In the genomic region with DNA sequence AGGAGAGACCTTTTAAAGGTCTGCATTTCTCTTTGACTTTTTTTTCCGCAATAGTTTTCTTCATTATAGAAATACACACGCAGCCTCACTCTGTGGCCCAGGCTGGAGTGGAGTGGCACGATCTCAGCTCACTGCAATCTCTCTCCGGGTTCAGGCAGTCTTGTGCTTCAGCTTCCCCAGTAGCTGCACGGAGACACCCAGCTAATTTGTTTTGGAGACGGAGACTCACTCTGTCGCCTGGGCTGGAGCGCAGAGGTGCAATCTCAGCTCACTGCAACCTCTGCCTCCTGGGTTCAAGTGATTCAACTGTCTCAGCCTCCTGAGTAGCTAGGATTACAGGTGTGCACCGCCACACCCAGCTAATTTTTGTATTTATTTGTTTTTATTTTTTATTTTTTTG, we compare ENCODE assay signal across 12 cellular contexts. TPM values are rescaled to one million over a fixed set of nuclear protein-coding genes. Genes with fewer than 3 reads are reported as not detected.
A peak's percentile ranks its signal among the peaks of the same experiment; 100 is the strongest.
DNase-seq lines count a peak whose midpoint lies in the region; FAIRE-seq and TF ChIP-seq lines count a peak whose summit lies in the region.
"Had no signal": no experiment of that assay in that cellular context is flagged by ENCODE, and none has a peak within 500 bp of the region (broad histone marks: within the 10 kb centered on the region; RNA-seq: fewer than 3 reads in every experiment).

No MANE protein-coding gene starts in this region.

- H3K79me1 ChIP-seq in H1 (ENCODE audit: low read depth, low read length): no peaks in the 10 kb centered on the region

- no peak overlapping the region for H2BK120ac ChIP-seq in H1 (replicated peaks; ENCODE audit: low read depth, low read length)

- no peak for DNase-seq in activated CD4-positive, alpha-beta T cell treated with anti-CD3 and anti-CD28 coated beads, Interleukin-2, amount 10 ng/mL, durations not matched to agents 7 days and 5 days
- DNase-seq in activated CD4-positive, alpha-beta T cell treated with anti-CD3 and anti-CD28 coated beads, Interleukin-2, amount 50 U/mL, for 1 hour: no peak
- no peak for DNase-seq in H1 (ENCODE audit: low read depth in 1 of 2, low spot score in 2 of 2)
- DNase-seq in sigmoid colon: no peak
- no peak for DNase-seq in ascending aorta (ENCODE audit: low spot score in 2 of 2)
- DNase-seq in ureter (ENCODE audit: low spot score): no peak
- DNase-seq in activated gamma-delta T cell treated with Interleukin-2 at 50 U/mL for 16 hours: no peak
- DNase-seq: HCEC 1CT, mesendoderm, NCI-H524, substantia nigra had no signal

- no peak overlapping the region for H3K27ac ChIP-seq in OCI-LY3 (ENCODE audit: low read length)
- no peak overlapping the region for H3K27ac ChIP-seq in H1 (ENCODE audit: low read depth, low read length)
- H3K27ac ChIP-seq in sigmoid colon: peak overlapping the region in 3 of 4 donors; percentile 95 to 100 (median 99)
- H3K27ac ChIP-seq in ascending aorta: no peak overlapping the region

- peaks cover 2% of the 10 kb centered on the region for H3K36me3 Mint-ChIP-seq in activated CD4-positive, alpha-beta T cell treated with anti-CD3 and anti-CD28 coated beads, Interleukin-2, amount 10 ng/mL, durations not matched to agents 7 days and 5 days (ENCODE audit: low read depth)

- H3K4me1 ChIP-seq in OCI-LY3 (ENCODE audit: low read length): peaks cover 34% of the 10 kb centered on the region
- H3K4me1 ChIP-seq in H1 (replicated peaks in 1 of 4; ENCODE audit: control insufficient read depth in 3 of 4, insufficient read depth in 4 of 4, low read length in 3 of 4): peaks cover 4 to 23% (median 18%) of the 10 kb centered on the region in 4 experiments
- H3K4me1 ChIP-seq in sigmoid colon: peaks cover 0 to 62% (median 51%) of the 10 kb centered on the region in 4 donors
- peaks cover 12 to 30% of the 10 kb centered on the region in 2 donors for H3K4me1 ChIP-seq in ascending aorta

- no peak overlapping the region for H3K18ac ChIP-seq in H1 (ENCODE audit: extremely low read depth, low read length)

- H3K23ac ChIP-seq in H1 (ENCODE audit: insufficient read length): no peak overlapping the region

- H4K5ac ChIP-seq in H1 (ENCODE audit: insufficient read length, low read depth, low read length): no peak overlapping the region

- H3K27me3 ChIP-seq in OCI-LY3 (ENCODE audit: low read depth, low read length): no peaks in the 10 kb centered on the region
- no peaks in the 10 kb centered on the region for H3K27me3 ChIP-seq in H1 (replicated peaks in 1 of 4; ENCODE audit: control insufficient read depth in 3 of 4, extremely low read depth in 1 of 4, insufficient read depth in 3 of 4, low read length in 3 of 4)
- H3K27me3 ChIP-seq in sigmoid colon: no peaks in the 10 kb centered on the region
- no peaks in the 10 kb centered on the region for H3K27me3 ChIP-seq in ascending aorta

- no peak for TF ChIP-seq RAD21 in H1 (IDR thresholded peaks at IDR 0.05 in 1 of 2, conservative IDR thresholded peaks at IDR 0.05 in 1 of 2; ENCODE audit: low read depth in 2 of 2, low read length in 2 of 2)

- H3K9me3 ChIP-seq in OCI-LY3 (ENCODE audit: insufficient read depth, low read length) (no peaks in the 10 kb centered on the region), H1 (ENCODE audit: insufficient read depth in 2 of 2, low read depth in 1 of 2, low read length in 1 of 2) (no peaks in the 10 kb centered on the region), sigmoid colon (no peaks in the 10 kb centered on the region), ascending aorta (no peaks in the 10 kb centered on the region)

- TF ChIP-seq CTCF in OCI-LY3 (IDR thresholded peaks at IDR 0.05; ENCODE audit: low read depth, low read length) (no peak), H1 (IDR thresholded peaks at IDR 0.05; ENCODE audit: control extremely low read depth in 1 of 3, insufficient read depth in 1 of 3, low read depth in 1 of 3, low read length in 3 of 3) (no peak), sigmoid colon (IDR thresholded peaks at IDR 0.05) (no peak), ascending aorta (IDR thresholded peaks at IDR 0.05) (no peak)

- FAIRE-seq in H1 (lab: Jason Lieb, UNC): no peak

- H3K79me2 ChIP-seq in OCI-LY3 (ENCODE audit: low read length) (peaks cover 24% of the 10 kb centered on the region; the same call in 1 of the 2 replicates), H1 (ENCODE audit: control insufficient read depth in 1 of 2, insufficient read depth in 2 of 2, low read length in 2 of 2) (no peaks in the 10 kb centered on the region)

- H4K8ac ChIP-seq in H1 (ENCODE audit: extremely low read depth, insufficient read depth, low read length): no peak overlapping the region; the same call in 1 of the 2 replicates

- H2BK20ac ChIP-seq in H1 (ENCODE audit: low read length): no peak overlapping the region

- TF ChIP-seq EP300 in H1 (IDR thresholded peaks at IDR 0.05; ENCODE audit: borderline replicate concordance in 1 of 2, low read depth in 2 of 2, low read length in 2 of 2) (no peak), sigmoid colon (IDR thresholded peaks at IDR 0.05) (no peak)

- H2AFZ ChIP-seq in OCI-LY3 (ENCODE audit: low read depth, low read length): no peak overlapping the region
- no peak overlapping the region for H2AFZ ChIP-seq in H1 (ENCODE audit: low read length)

- CTCF ChIA-PET in activated CD4-positive, alpha-beta T cell treated with anti-CD3 and anti-CD28 coated beads, Interleukin-2, amount 10 ng/mL, durations not matched to agents 7 days and 5 days (lab: Charles Lee): interaction anchor here (1.1 kb wide), 2 partner anchors 15 to 23 kb away, joined by 3 read pairs; no protein-coding TSS in a partner anchor
- CTCF ChIA-PET in H1 (lab: Charles Lee; ENCODE audit: partially characterized antibody): interaction anchor here (0.6 to 2.0 kb wide), 10 partner anchors 11 to 133 kb away, joined by 3 to 7 read pairs (median 4); a partner anchor contains a TSS

- H3K14ac ChIP-seq in H1 (ENCODE audit: insufficient read length): no peak overlapping the region

- peak overlapping the region; percentile 63; the same call in 1 of the 2 replicates for H2BK12ac ChIP-seq in H1 (ENCODE audit: low read depth, low read length)

- H2BK5ac ChIP-seq in H1 (ENCODE audit: low read depth, low read length): no peak overlapping the region

- no peak overlapping the region for H3K56ac ChIP-seq in H1 (replicated peaks; ENCODE audit: insufficient read length, low read depth, low read length)

- peak overlapping the region; percentile 90; the same call in 1 of the 2 replicates for H2AK5ac ChIP-seq in H1 (ENCODE audit: low read depth, low read length)

- H3K27me3 Mint-ChIP-seq in activated CD4-positive, alpha-beta T cell treated with anti-CD3 and anti-CD28 coated beads, Interleukin-2, amount 10 ng/mL, durations not matched to agents 7 days and 5 days: no peaks in the 10 kb centered on the region

- no peaks in the 10 kb centered on the region for H3K9me3 Mint-ChIP-seq in activated CD4-positive, alpha-beta T cell treated with anti-CD3 and anti-CD28 coated beads, Interleukin-2, amount 10 ng/mL, durations not matched to agents 7 days and 5 days

- H3K4me3 Mint-ChIP-seq in activated CD4-positive, alpha-beta T cell treated with anti-CD3 and anti-CD28 coated beads, Interleukin-2, amount 10 ng/mL, durations not matched to agents 7 days and 5 days: peak overlapping the region; percentile 92

- no peaks in the 10 kb centered on the region for H3K36me3 ChIP-seq in OCI-LY3 (replicated peaks; ENCODE audit: low read depth, low read length)
- no peaks in the 10 kb centered on the region for H3K36me3 ChIP-seq in H1 (ENCODE audit: control insufficient read depth in 2 of 4, insufficient read depth in 4 of 4, low read length in 3 of 4)
- H3K36me3 ChIP-seq in sigmoid colon: no peaks in the 10 kb centered on the region
- no peaks in the 10 kb centered on the region for H3K36me3 ChIP-seq in ascending aorta

- H3K9ac ChIP-seq in OCI-LY3 (ENCODE audit: low read length) (no peak overlapping the region), H1 (replicated peaks in 1 of 4; ENCODE audit: extremely low read depth in 1 of 4, low read depth in 3 of 4, low read length in 3 of 4) (no peak overlapping the region)

- H4K20me1 ChIP-seq in OCI-LY3 (ENCODE audit: insufficient read depth, low read length): no peaks in the 10 kb centered on the region
- no peaks in the 10 kb centered on the region for H4K20me1 ChIP-seq in H1 (replicated peaks in 1 of 2; ENCODE audit: control insufficient read depth in 1 of 2, insufficient read depth in 2 of 2, low read length in 2 of 2)

- H3K4ac ChIP-seq in H1 (replicated peaks; ENCODE audit: insufficient read length, low read depth, low read length): no peak overlapping the region

- H2BK15ac ChIP-seq in H1 (ENCODE audit: low read length): no peak overlapping the region

- 91% methylated on average over 9 of the region's 9 CpGs; no CpG with 5 or more reads in 1 of the 2 experiments for WGBS in H1 (ENCODE audit: extremely low coverage in 1 of 2, insufficient coverage in 1 of 2, insufficient read length in 1 of 2, insufficient replicate concordance in 2 of 2, low coverage in 1 of 2, low lambda C conversion rate in 2 of 2, missing lambda C conversion rate in 1 of 2), 2 experiments
- 92 to 93% methylated on average over 9 of the region's 9 CpGs for WGBS in sigmoid colon, 2 donors

- H3K4me3 ChIP-seq in OCI-LY3 (ENCODE audit: low read length) (peak overlapping the region; percentile 89), H1 (ENCODE audit: extremely low read depth in 1 of 4, insufficient read depth in 2 of 4, low read depth in 3 of 4, low read length in 4 of 4) (no peak overlapping the region), sigmoid colon (no peak overlapping the region), ascending aorta (no peak overlapping the region)

- peaks cover 33% of the 10 kb centered on the region for H3K4me1 Mint-ChIP-seq in activated CD4-positive, alpha-beta T cell treated with anti-CD3 and anti-CD28 coated beads, Interleukin-2, amount 10 ng/mL, durations not matched to agents 7 days and 5 days

- POLR2A ChIA-PET in activated CD4-positive, alpha-beta T cell treated with anti-CD3 and anti-CD28 coated beads, Interleukin-2, amount 10 ng/mL, durations not matched to agents 7 days and 5 days (lab: Charles Lee): no interaction called here
- POLR2A ChIA-PET in H1 (lab: Charles Lee; ENCODE audit: partially characterized antibody): interaction anchor here (1.3 to 6.9 kb wide), 5 partner anchors 11 to 135 kb away, joined by 3 to 74 read pairs (median 3); a partner anchor contains a TSS

- H3K4me2 ChIP-seq in OCI-LY3 (ENCODE audit: low read length) (peak overlapping the region; percentile 95), H1 (ENCODE audit: insufficient read depth in 1 of 2, low read depth in 2 of 2, low read length in 2 of 2) (peak overlapping the region in 1 of 2 experiments; percentile 76; a peak in 1 of 4 replicates)

- no peak overlapping the region for H4K91ac ChIP-seq in H1 (replicated peaks; ENCODE audit: insufficient read length, low read length)

- intact Hi-C loops in sigmoid colon (cut with DNase I) (no loop called here), ascending aorta (cut with DNase I) (no loop called here)

- H3K23me2 ChIP-seq in H1 (ENCODE audit: low read depth, low read length): peaks cover 5% of the 10 kb centered on the region; the same call in 1 of the 2 replicates

- H3K27ac Mint-ChIP-seq in activated CD4-positive, alpha-beta T cell treated with anti-CD3 and anti-CD28 coated beads, Interleukin-2, amount 10 ng/mL, durations not matched to agents 7 days and 5 days: peak overlapping the region; percentile 93

- no peak for TF ChIP-seq POLR2A in H1 (IDR thresholded peaks at IDR 0.05; ENCODE audit: control extremely low read depth in 1 of 2, low read depth in 2 of 2, low read length in 2 of 2)
- no peak for TF ChIP-seq POLR2A in sigmoid colon (IDR thresholded peaks at IDR 0.05)

RNA-seq across cellular contexts. Expression of a gene that starts 11.7 kb away (rescaled TPM):
- 100 to 1,000 TPM; 198 to 228 TPM for total RNA-seq in activated CD4-positive, alpha-beta T cell treated with anti-CD3 and anti-CD28 coated beads, Interleukin-2, amount 10 ng/mL, durations not matched to agents 7 days and 5 days
- total RNA-seq in H1 (2021; fragmentation: NEBNext Ultra II Directional; extraction: Animal tissue kit (Norgen Biotek cat#: 25700)): 163 and 174 TPM in 2 replicates
- 166 and 200 TPM in 2 replicates for polyA plus RNA-seq in H1 (2011; rRNA removed)
- 102 TPM for polyA plus RNA-seq in H1 (2011; cell fraction: cytosol; rRNA removed)
- polyA plus RNA-seq in H1 (2011; cell fraction: nucleus; rRNA removed): 175 TPM
- 78.8 to 121 TPM (median 107 TPM) in 4 replicates for polyA plus RNA-seq in H1 (2012, experiment 1 of 2)
- 103 TPM for polyA plus RNA-seq in H1 (2012, experiment 2 of 2)
- polyA plus RNA-seq in H1 (2013, experiment 1 of 2): 122 TPM
- polyA plus RNA-seq in H1 (2013, experiment 2 of 2): 125 TPM
- polyA minus RNA-seq in H1 (2011; rRNA and poly(A)+ RNA removed): 66.6 and 68.9 TPM in 2 replicates
- polyA minus RNA-seq in H1 (2011; cell fraction: cytosol; rRNA and poly(A)+ RNA removed): 116 TPM
- 61.1 TPM for polyA minus RNA-seq in H1 (2011; cell fraction: nucleus; rRNA and poly(A)+ RNA removed)
- total RNA-seq in sigmoid colon: 100 to 1,000 TPM in 3 of 4 donors, 10 to 100 TPM in 1; 83.1 to 124 (median 107) TPM
- polyA plus RNA-seq in sigmoid colon: 100 to 1,000 TPM; 121 to 157 (median 129) TPM
- total RNA-seq in ascending aorta: 228 TPM
- total RNA-seq in ureter: 151 TPM

RNA-seq across cellular contexts. Expression of a gene that starts 33.4 kb away (rescaled TPM):
- 100 to 1,000 TPM; 217 to 239 TPM for total RNA-seq in activated CD4-positive, alpha-beta T cell treated with anti-CD3 and anti-CD28 coated beads, Interleukin-2, amount 10 ng/mL, durations not matched to agents 7 days and 5 days
- 9.2 and 9.8 TPM in 2 replicates for total RNA-seq in H1 (2021; fragmentation: NEBNext Ultra II Directional; extraction: Animal tissue kit (Norgen Biotek cat#: 25700))
- polyA plus RNA-seq in H1 (2011; rRNA removed) (9.6 and 10.2 TPM in 2 replicates), sigmoid colon (10 to 100 TPM; 14.4 to 36.1 (median 14.6) TPM)
- 5.2 TPM for polyA plus RNA-seq in H1 (2011; cell fraction: cytosol; rRNA removed)
- 8.1 TPM for polyA plus RNA-seq in H1 (2011; cell fraction: nucleus; rRNA removed)
- 5.2 to 7.4 TPM (median 7.0 TPM) in 4 replicates for polyA plus RNA-seq in H1 (2012, experiment 1 of 2)
- 5.2 TPM for polyA plus RNA-seq in H1 (2012, experiment 2 of 2)
- 7.2 TPM for polyA plus RNA-seq in H1 (2013, experiment 1 of 2)
- polyA plus RNA-seq in H1 (2013, experiment 2 of 2): 7.5 TPM
- polyA minus RNA-seq in H1 (2011; rRNA and poly(A)+ RNA removed): 6.6 and 8.8 TPM in 2 replicates
- polyA minus RNA-seq in H1 (2011; cell fraction: cytosol; rRNA and poly(A)+ RNA removed): 7.0 TPM
- polyA minus RNA-seq in H1 (2011; cell fraction: nucleus; rRNA and poly(A)+ RNA removed): 3.3 TPM
- total RNA-seq in sigmoid colon (10 to 100 TPM; 25.7 to 65.4 (median 32.0) TPM), ascending aorta (44.4 TPM), ureter (51.0 TPM)

RNA-seq across cellular contexts. Expression of a gene that starts 33.9 kb away (rescaled TPM):
- 1 to 10 TPM; 7.5 to 9.9 TPM for total RNA-seq in activated CD4-positive, alpha-beta T cell treated with anti-CD3 and anti-CD28 coated beads, Interleukin-2, amount 10 ng/mL, durations not matched to agents 7 days and 5 days
- total RNA-seq in H1 (2021; fragmentation: NEBNext Ultra II Directional; extraction: Animal tissue kit (Norgen Biotek cat#: 25700)): 1.3 and 1.8 TPM in 2 replicates
- polyA plus RNA-seq in H1 (2011; rRNA removed) (1.9 and 2.3 TPM in 2 replicates), sigmoid colon (1 to 10 TPM; 2.4 to 8.5 (median 3.5) TPM)
- 2.3 TPM for polyA plus RNA-seq in H1 (2011; cell fraction: cytosol; rRNA removed)
- 12.4 TPM for polyA plus RNA-seq in H1 (2011; cell fraction: nucleus; rRNA removed)
- polyA plus RNA-seq in H1 (2012, experiment 1 of 2): 0.54 to 2.7 TPM (median 2.0 TPM) in 4 replicates
- 1.1 TPM for polyA plus RNA-seq in H1 (2012, experiment 2 of 2)
- polyA plus RNA-seq in H1 (2013, experiment 1 of 2): 0.95 TPM
- 0.75 TPM for polyA plus RNA-seq in H1 (2013, experiment 2 of 2)
- polyA minus RNA-seq in H1 (2011; rRNA and poly(A)+ RNA removed): 0.47 TPM in 1 of 2 replicates, not detected in the other
- 1.5 TPM for polyA minus RNA-seq in H1 (2011; cell fraction: cytosol; rRNA and poly(A)+ RNA removed)
- 2.4 TPM for polyA minus RNA-seq in H1 (2011; cell fraction: nucleus; rRNA and poly(A)+ RNA removed)
- total RNA-seq in sigmoid colon (1 to 10 TPM; 2.3 to 6.0 (median 4.6) TPM), ascending aorta (not detected), ureter (5.9 TPM)

RNA-seq across cellular contexts. Expression of a gene that starts 47.3 kb away (rescaled TPM):
- 10 to 100 TPM; 61.3 to 66.3 TPM for total RNA-seq in activated CD4-positive, alpha-beta T cell treated with anti-CD3 and anti-CD28 coated beads, Interleukin-2, amount 10 ng/mL, durations not matched to agents 7 days and 5 days
- total RNA-seq in H1 (2021; fragmentation: NEBNext Ultra II Directional; extraction: Animal tissue kit (Norgen Biotek cat#: 25700)): 92.3 and 95.3 TPM in 2 replicates
- polyA plus RNA-seq in H1 (2011; rRNA removed): 91.7 and 142 TPM in 2 replicates
- polyA plus RNA-seq in H1 (2011; cell fraction: cytosol; rRNA removed): 63.4 TPM
- polyA plus RNA-seq in H1 (2011; cell fraction: nucleus; rRNA removed): 97.0 TPM
- 66.1 to 117 TPM (median 109 TPM) in 4 replicates for polyA plus RNA-seq in H1 (2012, experiment 1 of 2)
- 90.9 TPM for polyA plus RNA-seq in H1 (2012, experiment 2 of 2)
- 59.3 TPM for polyA plus RNA-seq in H1 (2013, experiment 1 of 2)
- polyA plus RNA-seq in H1 (2013, experiment 2 of 2): 59.3 TPM
- 28.7 and 37.4 TPM in 2 replicates for polyA minus RNA-seq in H1 (2011; rRNA and poly(A)+ RNA removed)
- polyA minus RNA-seq in H1 (2011; cell fraction: cytosol; rRNA and poly(A)+ RNA removed): 82.9 TPM
- 47.7 TPM for polyA minus RNA-seq in H1 (2011; cell fraction: nucleus; rRNA and poly(A)+ RNA removed)
- 10 to 100 TPM; 43.8 to 82.8 (median 50.3) TPM for total RNA-seq in sigmoid colon
- polyA plus RNA-seq in sigmoid colon: 10 to 100 TPM; 31.9 to 58.7 (median 46.2) TPM
- 90.1 TPM for total RNA-seq in ascending aorta
- total RNA-seq in ureter: 102 TPM

Comparison
In these comparisons a context has a peak if more than half of its experiments do, and no peak if none do; other contexts are left out.
1. H3K27ac ChIP-seq: peak in sigmoid colon (3 of 4); none in OCI-LY3 (single experiment), H1 (single experiment) and ascending aorta (0 of 2).